Comparison of ENCODE assay signal across 1 cellular context in genomic region chr2:42493885-42494433, GRCh38.
A peak's percentile ranks its signal among the peaks of the same experiment; 100 is the strongest.
TF ChIP-seq lines count a peak whose summit lies in the region.

Gene KCNG3 (minus strand): TSS chr2:42493982. CDS start chr2:42493501, 481 bp downstream.

TF ChIP-seq in HepG2, 621 proteins besides CTCF, POLR2A, EP300 and RAD21 (continued from another document and continues in another):
- TF ChIP-seq ZNF646 (CRISPR knock-in tag; IDR thresholded peaks at IDR 0.05): no peak
- no peak for TF ChIP-seq ZHX2 (IDR thresholded peaks at IDR 0.05; ENCODE audit: low read depth)
- peak; percentile 73 for TF ChIP-seq ZHX2 (CRISPR knock-in tag; IDR thresholded peaks at IDR 0.05; ENCODE audit: borderline replicate concordance)
- TF ChIP-seq ZNF543 (CRISPR knock-in tag; IDR thresholded peaks at IDR 0.05): no peak
- TF ChIP-seq SNAPC5 (CRISPR knock-in tag; IDR thresholded peaks at IDR 0.05; ENCODE audit: borderline replicate concordance): no peak
- no peak for TF ChIP-seq ZNF12 (CRISPR knock-in tag; IDR thresholded peaks at IDR 0.05)
- no peak for TF ChIP-seq PRDM10 (CRISPR knock-in tag; IDR thresholded peaks at IDR 0.05; ENCODE audit: low read depth)
- peak; percentile 82; the same call in 1 of the 2 replicates for TF ChIP-seq ZIK1 (CRISPR knock-in tag; IDR thresholded peaks at IDR 0.05; ENCODE audit: borderline replicate concordance, low read depth)
- TF ChIP-seq ZMYM4 (CRISPR knock-in tag; IDR thresholded peaks at IDR 0.05): peak; percentile 78
- no peak for TF ChIP-seq ZNF207 (IDR thresholded peaks at IDR 0.05; ENCODE audit: borderline replicate concordance)
- TF ChIP-seq ZSCAN5A (CRISPR knock-in tag; IDR thresholded peaks at IDR 0.05; ENCODE audit: borderline replicate concordance): peak; percentile 81
- no peak for TF ChIP-seq SMAD3 (CRISPR knock-in tag; IDR thresholded peaks at IDR 0.05)
- no peak for TF ChIP-seq NR2F6 (IDR thresholded peaks at IDR 0.05)
- peak; percentile 53; the same call in 1 of the 2 replicates for TF ChIP-seq NR2F6 (CRISPR knock-in tag; IDR thresholded peaks at IDR 0.05)
- TF ChIP-seq ZNF777 (CRISPR knock-in tag; IDR thresholded peaks at IDR 0.05): no peak
- peak; percentile 78 for TF ChIP-seq SAP130 (CRISPR knock-in tag; IDR thresholded peaks at IDR 0.05; ENCODE audit: low read depth)
- peak; percentile 14; the same call in 1 of the 2 replicates for TF ChIP-seq YEATS4 (CRISPR knock-in tag; IDR thresholded peaks at IDR 0.05; ENCODE audit: borderline replicate concordance)
- 0 out of 2 replicates have a peak, but pooled peaks have one; percentile 93 for TF ChIP-seq MTF2 (CRISPR knock-in tag; IDR thresholded peaks at IDR 0.05; ENCODE audit: borderline replicate concordance)
- peak; percentile 31 for TF ChIP-seq SALL1 (CRISPR knock-in tag; IDR thresholded peaks at IDR 0.05)
- no peak; the same call in 1 of the 2 replicates for TF ChIP-seq ZNF317 (CRISPR knock-in tag; IDR thresholded peaks at IDR 0.05)
- no peak for TF ChIP-seq SETDB1 (CRISPR knock-in tag; IDR thresholded peaks at IDR 0.05; ENCODE audit: borderline replicate concordance)
- peak; percentile 45; the same call in 1 of the 2 replicates for TF ChIP-seq ZNF383 (CRISPR knock-in tag; IDR thresholded peaks at IDR 0.05; ENCODE audit: borderline replicate concordance)
- TF ChIP-seq FLYWCH1 (CRISPR knock-in tag; IDR thresholded peaks at IDR 0.05): peak; percentile 81; the same call in 1 of the 2 replicates
- 0 out of 2 replicates have a peak, but pooled peaks have one; percentile 19 for TF ChIP-seq GATAD1 (CRISPR knock-in tag; IDR thresholded peaks at IDR 0.05)
- no peak for TF ChIP-seq REPIN1 (CRISPR knock-in tag; IDR thresholded peaks at IDR 0.05; ENCODE audit: borderline replicate concordance, low read depth)
- 0 out of 2 replicates have a peak, but pooled peaks have one; percentile 5 for TF ChIP-seq ZNF547 (CRISPR knock-in tag; IDR thresholded peaks at IDR 0.05)
- peak; percentile 50; the same call in 1 of the 2 replicates for TF ChIP-seq BCL6 (CRISPR knock-in tag; IDR thresholded peaks at IDR 0.05)
- peak; percentile 67 for TF ChIP-seq HNRNPLL (IDR thresholded peaks at IDR 0.05; ENCODE audit: low read depth, low read length, poor library complexity, severe bottlenecking)
- peak; percentile 36; the same call in 1 of the 2 replicates for TF ChIP-seq TARDBP (CRISPR knock-in tag; IDR thresholded peaks at IDR 0.05)
- no peak for TF ChIP-seq TCF12 (IDR thresholded peaks at IDR 0.05)
- TF ChIP-seq TCF12 (CRISPR knock-in tag; IDR thresholded peaks at IDR 0.05): peak; percentile 88
- TF ChIP-seq SKIL (CRISPR knock-in tag; IDR thresholded peaks at IDR 0.05; ENCODE audit: borderline replicate concordance): 0 out of 2 replicates have a peak, but pooled peaks have one; percentile 36
- 0 out of 2 replicates have a peak, but pooled peaks have one; percentile 7 for TF ChIP-seq NR2C2 (CRISPR knock-in tag; IDR thresholded peaks at IDR 0.05; ENCODE audit: borderline replicate concordance)
- peak; percentile 88 for TF ChIP-seq RBFOX2 (IDR thresholded peaks at IDR 0.05; ENCODE audit: low read depth, low read length)
- no peak for TF ChIP-seq FOXM1 (CRISPR knock-in tag; IDR thresholded peaks at IDR 0.05)
- 0 out of 2 replicates have a peak, but pooled peaks have one; percentile 18 for TF ChIP-seq ARID2 (CRISPR knock-in tag; IDR thresholded peaks at IDR 0.05; ENCODE audit: borderline replicate concordance)
- TF ChIP-seq MEIS2 (CRISPR knock-in tag; IDR thresholded peaks at IDR 0.05): peak; percentile 31; the same call in 1 of the 2 replicates
- peak; percentile 54 for TF ChIP-seq HOXA3 (CRISPR knock-in tag; IDR thresholded peaks at IDR 0.05)
- peak; percentile 90; the same call in 1 of the 2 replicates for TF ChIP-seq FOXO4 (CRISPR knock-in tag; conservative IDR thresholded peaks at IDR 0.05)
